ENCODE assay signal across 9 cellular contexts in genomic region chr9:97556721-97557605, GRCh38. TPM values are rescaled to one million over a fixed set of nuclear protein-coding genes. Genes with fewer than 3 reads are reported as not detected.
DNase-seq lines count a peak whose midpoint lies in the region; ATAC-seq and TF ChIP-seq lines count a peak whose summit lies in the region.
"Had no signal": no experiment of that assay in that cellular context is flagged by ENCODE, and none has a peak within 500 bp of the region (broad histone marks: within the 10 kb centered on the region; RNA-seq: fewer than 3 reads in every experiment).

No MANE protein-coding gene starts in this region.

- DNase-seq in GM06990 (ENCODE audit: extremely low read depth, insufficient read length) (peak; percentile 20), left ventricle myocardium superior (peak; percentile 72), spleen (no peak), type B pancreatic cell (ENCODE audit: extremely low spot score, unreplicated experiment) (no peak)
- DNase-seq in activated CD4-positive, alpha-beta memory T cell treated with anti-CD3 and anti-CD28 coated beads, Interleukin-2, amount 10 ng/mL, durations not matched to agents 7 days and 5 days = no peak

- peaks cover 11% of the 10 kb centered on the region for H3K4me1 Mint-ChIP-seq in activated CD4-positive, alpha-beta memory T cell treated with anti-CD3 and anti-CD28 coated beads, Interleukin-2, amount 10 ng/mL, durations not matched to agents 7 days and 5 days
- H3K4me1 Mint-ChIP-seq in type B pancreatic cell (ENCODE audit: unreplicated experiment) = peaks cover 7% of the 10 kb centered on the region

- intact Hi-C loops in left ventricle myocardium superior (cut with micrococcal nuclease) = no loop called here
- intact Hi-C loops in spleen (cut with DNase I; ENCODE audit: low total_unique reads) = no loop called here

- H3K4me1 ChIP-seq in spleen = peaks cover 0 to 40% (median 16%) of the 10 kb centered on the region in 6 donors
- H3K4me1 ChIP-seq: SJSA1 had no signal

- POLR2A ChIA-PET in activated CD4-positive, alpha-beta memory T cell treated with anti-CD3 and anti-CD28 coated beads, Interleukin-2, amount 10 ng/mL, durations not matched to agents 7 days and 5 days (lab: Charles Lee) = no interaction called here

- H3K9me3 ChIP-seq in spleen = no peaks in the 10 kb centered on the region
- H3K9me3 ChIP-seq: SJSA1 had no signal

- CTCF ChIA-PET in activated CD4-positive, alpha-beta memory T cell treated with anti-CD3 and anti-CD28 coated beads, Interleukin-2, amount 10 ng/mL, durations not matched to agents 7 days and 5 days (lab: Charles Lee) = interaction anchor here (1.1 kb wide), 1 partner anchor 89 kb away, joined by 3 read pairs; no protein-coding TSS in a partner anchor

- WGBS in spleen, 5 donors = 67 to 80% (median 74%) methylated on average over 15 of the region's 15 CpGs

- H3K27me3 ChIP-seq in GM06990 (replicated peaks; ENCODE audit: control insufficient read depth, insufficient read depth, low read length) (no peaks in the 10 kb centered on the region), spleen (replicated peaks in 1 of 7) (peaks cover 0 to 37% (median 0%) of the 10 kb centered on the region in 7 donors)
- H3K27me3 ChIP-seq: SJSA1 had no signal

- H3K27ac Mint-ChIP-seq in activated CD4-positive, alpha-beta memory T cell treated with anti-CD3 and anti-CD28 coated beads, Interleukin-2, amount 10 ng/mL, durations not matched to agents 7 days and 5 days = no peak overlapping the region
- no peak overlapping the region for H3K27ac Mint-ChIP-seq in type B pancreatic cell

- H3K27ac ChIP-seq in VCaP (peak overlapping the region; percentile 52), spleen (peak overlapping the region in 6 of 8 donors; percentile 0 to 83 (median 64))
- H3K27ac ChIP-seq: SJSA1 had no signal

- no peak overlapping the region for H3K4me3 Mint-ChIP-seq in activated CD4-positive, alpha-beta memory T cell treated with anti-CD3 and anti-CD28 coated beads, Interleukin-2, amount 10 ng/mL, durations not matched to agents 7 days and 5 days
- H3K4me3 Mint-ChIP-seq in type B pancreatic cell = no peak overlapping the region

- peak; percentile 54 for ATAC-seq in left ventricle myocardium superior
- no peak for ATAC-seq in HG03097 (IDR thresholded peaks at IDR 0.05; ENCODE audit: low FRiP score, unreplicated experiment)
- ATAC-seq in GM21423 (IDR thresholded peaks at IDR 0.05; ENCODE audit: unreplicated experiment) = no peak

- no peak for TF ChIP-seq CTCF in GM06990 (IDR thresholded peaks at IDR 0.05; ENCODE audit: insufficient read depth, low read length, poor library complexity, severe bottlenecking)
- TF ChIP-seq CTCF in VCaP (conservative IDR thresholded peaks at IDR 0.05) = no peak
- TF ChIP-seq CTCF in spleen (IDR thresholded peaks at IDR 0.05 in 8 of 11, conservative IDR thresholded peaks at IDR 0.05 in 3 of 11) = no peak
- no peak for TF ChIP-seq CTCF in type B pancreatic cell (conservative IDR thresholded peaks at IDR 0.05)

- H3K36me3 Mint-ChIP-seq in activated CD4-positive, alpha-beta memory T cell treated with anti-CD3 and anti-CD28 coated beads, Interleukin-2, amount 10 ng/mL, durations not matched to agents 7 days and 5 days (ENCODE audit: low read depth) = no peaks in the 10 kb centered on the region
- H3K36me3 Mint-ChIP-seq in type B pancreatic cell = no peaks in the 10 kb centered on the region

- H3K36me3 ChIP-seq in GM06990 (ENCODE audit: control insufficient read depth, insufficient read depth, low read length) = peaks cover 2% of the 10 kb centered on the region
- H3K36me3 ChIP-seq in spleen = no peaks in the 10 kb centered on the region
- H3K36me3 ChIP-seq: SJSA1 had no signal

- no peak for TF ChIP-seq POLR2A in spleen (IDR thresholded peaks at IDR 0.05)

- H3K4me3 ChIP-seq in GM06990 (replicated peaks; ENCODE audit: low read depth, low read length) = no peak overlapping the region
- H3K4me3 ChIP-seq in spleen = no peak overlapping the region
- H3K4me3 ChIP-seq: SJSA1 had no signal

- peaks cover 35% of the 10 kb centered on the region for H3K27me3 Mint-ChIP-seq in activated CD4-positive, alpha-beta memory T cell treated with anti-CD3 and anti-CD28 coated beads, Interleukin-2, amount 10 ng/mL, durations not matched to agents 7 days and 5 days
- peaks cover 21% of the 10 kb centered on the region for H3K27me3 Mint-ChIP-seq in type B pancreatic cell

- H3K9me3 Mint-ChIP-seq in activated CD4-positive, alpha-beta memory T cell treated with anti-CD3 and anti-CD28 coated beads, Interleukin-2, amount 10 ng/mL, durations not matched to agents 7 days and 5 days = no peaks in the 10 kb centered on the region
- no peaks in the 10 kb centered on the region for H3K9me3 Mint-ChIP-seq in type B pancreatic cell

RNA-seq across cellular contexts. Expression of gene TMOD1, which starts 55.5 kb away (rescaled TPM):
- total RNA-seq in left ventricle myocardium superior (205 TPM), spleen (1 to 10 TPM; 1.6 to 5.8 (median 2.4) TPM), type B pancreatic cell (ENCODE audit: low replicate concordance) (10.5 and 12.9 TPM in 2 replicates)
- polyA plus RNA-seq in spleen = 1 to 10 TPM; 2.4 to 4.0 (median 3.1) TPM
- total RNA-seq in activated CD4-positive, alpha-beta memory T cell treated with anti-CD3 and anti-CD28 coated beads, Interleukin-2, amount 10 ng/mL, durations not matched to agents 7 days and 5 days = 1 to 10 TPM; 1.5 to 1.8 TPM
- total RNA-seq: SJSA1 had no signal

Comparison
In these comparisons a context has a peak if more than half of its experiments do, and no peak if none do; other contexts are left out.
1. DNase-seq: peak in GM06990 (single experiment) and left ventricle myocardium superior (single experiment); none in spleen (single experiment), activated CD4-positive, alpha-beta memory T cell treated with anti-CD3 and anti-CD28 coated beads, Interleukin-2, amount 10 ng/mL, durations not matched to agents 7 days and 5 days (single experiment) and type B pancreatic cell (single experiment).
2. RNA of gene TMOD1, which starts 55.5 kb away (total RNA-seq): 205 TPM in left ventricle myocardium superior (single experiment); 10.5 to 12.9 TPM in type B pancreatic cell, 1.6 to 5.8 TPM in spleen and 1.5 to 1.8 TPM in activated CD4-positive, alpha-beta memory T cell treated with anti-CD3 and anti-CD28 coated beads, Interleukin-2, amount 10 ng/mL, durations not matched to agents 7 days and 5 days; every median in the first group is over 10 times any median in the second.